Comparison of ENCODE assay signal across 11 cellular contexts in genomic region chr13:110250258-110250891, GRCh38. TPM values are rescaled to one million over a fixed set of nuclear protein-coding genes. Genes with fewer than 3 reads are reported as not detected.
DNase-seq lines count a peak whose midpoint lies in the region; ATAC-seq and TF ChIP-seq lines count a peak whose summit lies in the region.
"Had no signal": no experiment of that assay in that cellular context is flagged by ENCODE, and none has a peak within 500 bp of the region (broad histone marks: within the 10 kb centered on the region; RNA-seq: fewer than 3 reads in every experiment).

No MANE protein-coding gene starts in this region.

- no peaks in the 10 kb centered on the region; the same call in 1 of the 2 replicates for H3K79me2 ChIP-seq in GM23248 (ENCODE audit: insufficient read depth)

- H3K27ac Mint-ChIP-seq in naive thymus-derived CD8-positive, alpha-beta T cell = no peak overlapping the region
- H3K27ac Mint-ChIP-seq: activated CD4-positive, alpha-beta T cell treated with anti-CD3 and anti-CD28 coated beads, Interleukin-2, amount 10 ng/mL, durations not matched to agents 7 days and 5 days; dendritic cell treated with granulocyte-macrophage colony-stimulating factor and Interleukin-4, amounts not matched to agents 40 ng/mL and 50 ng/mL, for 4 days had no signal

- peaks cover 0 to 8% (median 4%) of the 10 kb centered on the region in 9 donors for H3K9me3 Mint-ChIP-seq in naive thymus-derived CD8-positive, alpha-beta T cell
- H3K9me3 Mint-ChIP-seq: dendritic cell treated with granulocyte-macrophage colony-stimulating factor and Interleukin-4, amounts not matched to agents 40 ng/mL and 50 ng/mL, for 4 days had no signal

- 42 to 46% methylated on average over 10 of the region's 10 CpGs for WGBS in GM23248 (ENCODE audit: low coverage in 1 of 2, low lambda C conversion rate in 2 of 2, missing lambda C conversion rate in 2 of 2), 2 experiments

- H3K4me2 ChIP-seq in GM23248 (ENCODE audit: unreplicated experiment) = peak overlapping the region; percentile 26

- H3K27ac ChIP-seq in GM23248 (peak overlapping the region; percentile 47), gastrocnemius medialis (peak overlapping the region; percentile 78 to 81 (median 80))

- TF ChIP-seq POLR2A in gastrocnemius medialis (IDR thresholded peaks at IDR 0.05) = no peak

- peak; percentile 74 to 77 for ATAC-seq in gastrocnemius medialis
- ATAC-seq in naive thymus-derived CD8-positive, alpha-beta T cell = no peak

- TF ChIP-seq CTCF in gastrocnemius medialis (IDR thresholded peaks at IDR 0.05 in 4 of 5, conservative IDR thresholded peaks at IDR 0.05 in 1 of 5) = no peak

- peaks cover 38% of the 10 kb centered on the region for H3K4me1 ChIP-seq in GM23248 (ENCODE audit: insufficient read depth)
- H3K4me1 ChIP-seq in gastrocnemius medialis = peaks cover 17 to 38% of the 10 kb centered on the region in 2 donors

- no peaks in the 10 kb centered on the region for H3K9me2 ChIP-seq in GM23248 (ENCODE audit: insufficient read depth)

- H3K36me3 ChIP-seq in GM23248 (ENCODE audit: low read depth) = no peaks in the 10 kb centered on the region
- H3K36me3 ChIP-seq in gastrocnemius medialis = no peaks in the 10 kb centered on the region
- no peaks in the 10 kb centered on the region for H3K36me3 ChIP-seq in H7 (replicated peaks; ENCODE audit: control insufficient read depth, insufficient read depth, low read length)

- peaks cover 0 to 6% (median 4%) of the 10 kb centered on the region in 5 donors for H3K27me3 Mint-ChIP-seq in naive thymus-derived CD8-positive, alpha-beta T cell

- H3K9ac ChIP-seq in GM23248 = no peak overlapping the region; the same call in 1 of the 2 replicates

- no peak overlapping the region for H2AFZ ChIP-seq in GM23248

- H3K4me1 Mint-ChIP-seq in naive thymus-derived CD8-positive, alpha-beta T cell = peaks cover 0 to 6% (median 4%) of the 10 kb centered on the region in 4 donors
- H3K4me1 Mint-ChIP-seq: activated CD4-positive, alpha-beta T cell treated with anti-CD3 and anti-CD28 coated beads, Interleukin-2, amount 10 ng/mL, durations not matched to agents 7 days and 5 days had no signal

- no peaks in the 10 kb centered on the region for H3K36me3 Mint-ChIP-seq in naive thymus-derived CD8-positive, alpha-beta T cell

- H4K20me1 ChIP-seq in GM23248 (ENCODE audit: insufficient read depth) = no peaks in the 10 kb centered on the region

- no peak overlapping the region for H3K4me3 Mint-ChIP-seq in naive thymus-derived CD8-positive, alpha-beta T cell
- H3K4me3 Mint-ChIP-seq: activated CD4-positive, alpha-beta T cell treated with anti-CD3 and anti-CD28 coated beads, Interleukin-2, amount 10 ng/mL, durations not matched to agents 7 days and 5 days; dendritic cell treated with granulocyte-macrophage colony-stimulating factor and Interleukin-4, amounts not matched to agents 40 ng/mL and 50 ng/mL, for 4 days had no signal

- intact Hi-C loops in gastrocnemius medialis (cut with DNase I; ENCODE audit: low total_unique reads) = no loop called here

- peaks cover 48% of the 10 kb centered on the region for H3F3A ChIP-seq in GM23248 (ENCODE audit: insufficient read depth)

- DNase-seq in GM23248 (peak; percentile 89), brain pericyte (ENCODE audit: low read depth, low spot score) (peak; percentile 71), hepatic stellate cell (ENCODE audit: low spot score) (peak; percentile 55), gastrocnemius medialis (peak; percentile 48 to 72), H7 (no peak), middle frontal gyrus (ENCODE audit: extremely low spot score, low spot score) (no peak)
- DNase-seq in activated CD4-positive, alpha-beta T cell treated with anti-CD3 and anti-CD28 coated beads, Interleukin-2, amount 50 U/mL, for 4 hours = no peak
- DNase-seq in naive thymus-derived CD8-positive, alpha-beta T cell = no peak
- DNase-seq: activated CD4-positive, alpha-beta T cell treated with anti-CD3 and anti-CD28 coated beads, Interleukin-2, amount 10 ng/mL, durations not matched to agents 7 days and 5 days; DMS 273 treated with DMSO at 0.1 percent for 48 hours had no signal

- POLR2A ChIA-PET in naive thymus-derived CD8-positive, alpha-beta T cell (lab: Charles Lee) = no interaction called here

- no peaks in the 10 kb centered on the region for H3K27me3 ChIP-seq in GM23248 (replicated peaks; ENCODE audit: insufficient read depth)
- peaks cover 0 to 3% (median 2%) of the 10 kb centered on the region in 3 donors for H3K27me3 ChIP-seq in gastrocnemius medialis
- no peaks in the 10 kb centered on the region for H3K27me3 ChIP-seq in H7 (ENCODE audit: control insufficient read depth, insufficient read depth, low read length)

- in situ Hi-C loops in GM23248 (cut with MboI) = no loop called here
- in situ Hi-C loops in gastrocnemius medialis (cut with MboI; ENCODE audit: low sequenced_read_pairs in 4 of 4) = no loop called here

- H3K4me3 ChIP-seq in GM23248 = no peak overlapping the region
- H3K4me3 ChIP-seq in gastrocnemius medialis = no peak overlapping the region
- no peak overlapping the region for H3K4me3 ChIP-seq in H7 (ENCODE audit: insufficient read depth, low read depth, low read length)

- no peaks in the 10 kb centered on the region for H3K9me3 ChIP-seq in GM23248 (ENCODE audit: low read depth)
- no peaks in the 10 kb centered on the region for H3K9me3 ChIP-seq in gastrocnemius medialis

RNA-seq across cellular contexts. Expression of gene COL4A1, which starts 56.6 kb away (rescaled TPM):
- 519 and 549 TPM in 2 replicates for total RNA-seq in GM23248 (2014; rRNA removed; shearing (Covaris generic))
- 183 and 184 TPM in 2 replicates for polyA plus RNA-seq in GM23248 (2016; fragmentation: Nextera tagmentation; extraction: Ambion mirVana)
- 100 to 1,000 TPM in 3 of 4 donors, 10 to 100 TPM in 1; 60.5 to 127 (median 120) TPM for total RNA-seq in gastrocnemius medialis
- 131 and 135 TPM in 2 replicates for total RNA-seq in H7 (2014; rRNA removed; shearing (Covaris generic))
- total RNA-seq in naive thymus-derived CD8-positive, alpha-beta T cell = not detected
- not detected for polyA plus RNA-seq in naive thymus-derived CD8-positive, alpha-beta T cell

RNA-seq across cellular contexts. Expression of gene COL4A2, which starts 56.7 kb away (rescaled TPM):
- total RNA-seq in GM23248 (2014; rRNA removed; shearing (Covaris generic)) = 455 and 524 TPM in 2 replicates
- 137 and 146 TPM in 2 replicates for polyA plus RNA-seq in GM23248 (2016; fragmentation: Nextera tagmentation; extraction: Ambion mirVana)
- total RNA-seq in gastrocnemius medialis = 10 to 100 TPM; 51.2 to 85.8 (median 70.5) TPM
- total RNA-seq in H7 (2014; rRNA removed; shearing (Covaris generic)) = 166 and 168 TPM in 2 replicates
- not detected for total RNA-seq in naive thymus-derived CD8-positive, alpha-beta T cell
- not detected for polyA plus RNA-seq in naive thymus-derived CD8-positive, alpha-beta T cell
- total RNA-seq: activated CD4-positive, alpha-beta T cell treated with anti-CD3 and anti-CD28 coated beads, Interleukin-2, amount 10 ng/mL, durations not matched to agents 7 days and 5 days had no signal

Comparison
In these comparisons a context has a peak if more than half of its experiments do, and no peak if none do; other contexts are left out.
1. DNase-seq: peak in GM23248 (single experiment), brain pericyte (single experiment), hepatic stellate cell (single experiment) and gastrocnemius medialis (2 of 2); none in H7 (single experiment), middle frontal gyrus (single experiment), activated CD4-positive, alpha-beta T cell treated with anti-CD3 and anti-CD28 coated beads, Interleukin-2, amount 50 U/mL, for 4 hours (0 of 2) and naive thymus-derived CD8-positive, alpha-beta T cell (0 of 10).
2. ATAC-seq: peak in gastrocnemius medialis (2 of 2); none in naive thymus-derived CD8-positive, alpha-beta T cell (0 of 2).
3. RNA of gene COL4A1, which starts 56.6 kb away (total RNA-seq): 519 to 549 TPM in GM23248, 131 to 135 TPM in H7 and 60.5 to 127 TPM in gastrocnemius medialis; not detected in naive thymus-derived CD8-positive, alpha-beta T cell; every median in the first group is over 10 times any median in the second.
4. RNA of gene COL4A2, which starts 56.7 kb away (total RNA-seq): 455 to 524 TPM in GM23248, 166 to 168 TPM in H7 and 51.2 to 85.8 TPM in gastrocnemius medialis; not detected in naive thymus-derived CD8-positive, alpha-beta T cell; every median in the first group is over 10 times any median in the second.